Comparison of ENCODE assay signal across 9 cellular contexts in the genomic region with DNA sequence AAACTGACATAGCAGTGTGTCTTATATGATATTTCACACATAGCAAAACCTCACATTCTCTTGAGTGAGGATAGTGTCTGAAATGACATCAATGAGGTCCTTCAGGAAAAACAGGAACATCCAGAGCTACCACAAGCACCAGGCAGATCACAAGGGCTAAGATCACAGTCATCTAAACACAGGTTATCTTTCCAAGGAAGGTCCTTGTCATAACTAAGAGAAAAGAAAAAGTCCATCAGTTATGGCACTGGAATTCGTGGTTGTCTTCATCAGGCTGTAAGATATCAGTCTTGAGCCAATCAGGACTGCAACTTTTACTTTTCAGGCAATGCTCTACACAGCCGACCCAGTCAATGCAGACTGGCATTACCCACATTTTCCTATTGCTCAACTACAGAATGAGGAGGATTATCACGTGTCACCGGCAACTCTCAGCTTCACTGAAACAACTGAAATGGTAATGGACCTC. TPM values are rescaled to one million over a fixed set of nuclear protein-coding genes. Genes with fewer than 3 reads are reported as not detected.
DNase-seq lines count a peak whose midpoint lies in the region; FAIRE-seq and TF ChIP-seq lines count a peak whose summit lies in the region.
"Had no signal": no experiment of that assay in that cellular context is flagged by ENCODE, and none has a peak within 500 bp of the region (broad histone marks: within the 10 kb centered on the region; RNA-seq: fewer than 3 reads in every experiment).

No MANE protein-coding gene starts in this region.

- POLR2A ChIA-PET in BJ (lab: Charles Lee): no interaction called here

- no peaks in the 10 kb centered on the region for H3K27me3 Mint-ChIP-seq in osteocyte (ENCODE audit: unreplicated experiment)

- peaks cover 56% of the 10 kb centered on the region for H3K4me1 Mint-ChIP-seq in osteocyte (ENCODE audit: unreplicated experiment)

- no peak for TF ChIP-seq CTCF in BJ (IDR thresholded peaks at IDR 0.05; ENCODE audit: insufficient read depth, low read depth, low read length)
- no peak for TF ChIP-seq CTCF in dorsolateral prefrontal cortex (IDR thresholded peaks at IDR 0.05 in 54 of 56, conservative IDR thresholded peaks at IDR 0.05 in 2 of 56; ENCODE audit: low read depth in 1 of 56, partially characterized antibody in 56 of 56)
- TF ChIP-seq CTCF in osteocyte (IDR thresholded peaks at IDR 0.05): no peak
- no peak for TF ChIP-seq CTCF in GM20000 (IDR thresholded peaks at IDR 0.05; ENCODE audit: extremely low read depth, missing control alignments)

- intact Hi-C loops in dorsolateral prefrontal cortex (cut with DNase I): no loop called here

- no peaks in the 10 kb centered on the region for H3K9me3 Mint-ChIP-seq in osteocyte (ENCODE audit: unreplicated experiment)

- H3K27me3 ChIP-seq in BJ (ENCODE audit: control insufficient read depth, insufficient read depth, low read length) (no peaks in the 10 kb centered on the region), dorsolateral prefrontal cortex (no peaks in the 10 kb centered on the region)

- peak overlapping the region; percentile 93 for H3K27ac Mint-ChIP-seq in osteocyte (ENCODE audit: unreplicated experiment)

- FAIRE-seq in GM12892 (lab: Jason Lieb, UNC): no peak
- FAIRE-seq: GM18507 had no signal

- H3K4me3 ChIP-seq in BJ (ENCODE audit: low read depth, low read length) (peak overlapping the region; percentile 11), dorsolateral prefrontal cortex (peak overlapping the region in 44 of 59 donors; percentile 9 to 48 (median 30))

- H3K27ac ChIP-seq in dorsolateral prefrontal cortex: peak overlapping the region; percentile 7 to 95 (median 86)

- CTCF ChIA-PET in BJ (lab: Yijun Ruan, JAX): interaction anchor here (1.0 to 2.5 kb wide), 3 partner anchors 19 to 162 kb away, joined by 3 to 7 read pairs (median 3); no protein-coding TSS in a partner anchor

- TF ChIP-seq POLR2A in GM12892 (IDR thresholded peaks at IDR 0.05; ENCODE audit: low read depth, low read length): no peak

- H3K36me3 ChIP-seq in BJ (ENCODE audit: control insufficient read depth, insufficient read depth, low read length): no peaks in the 10 kb centered on the region

- DNase-seq in BJ (ENCODE audit: low read depth) (no peak), NOMO-1 treated with DMSO at 0.1 percent for 48 hours (lab: John Stamatoyannopoulos, UW; ENCODE audit: unreplicated experiment) (peak; percentile 79), dorsolateral prefrontal cortex (no peak), osteocyte (ENCODE audit: extremely low spot score, unreplicated experiment) (no peak), GM20000 (ENCODE audit: low spot score) (no peak), DMS79 (lab: John Stamatoyannopoulos, UW) (no peak), GM12892 (ENCODE audit: insufficient read length) (no peak), NCI-H1694 (lab: John Stamatoyannopoulos, UW) (no peak)

- H3K36me3 Mint-ChIP-seq in osteocyte (ENCODE audit: unreplicated experiment): peaks cover 8% of the 10 kb centered on the region

- peak overlapping the region; percentile 69 for H3K4me3 Mint-ChIP-seq in osteocyte (ENCODE audit: unreplicated experiment)

RNA-seq across cellular contexts. Expression of gene SORT1, which starts 26.4 kb away (rescaled TPM):
- polyA plus RNA-seq in BJ (2011; rRNA removed): 38.6 and 52.6 TPM in 2 replicates
- 144 and 155 TPM in 2 replicates for polyA minus RNA-seq in BJ (2011; rRNA and poly(A)+ RNA removed)
- 100 to 1,000 TPM; 214 to 579 (median 329) TPM for total RNA-seq in dorsolateral prefrontal cortex
- 71.4 and 78.5 TPM in 2 replicates for total RNA-seq in osteocyte
- 1.3 TPM for polyA plus RNA-seq in GM12892 (2012; ENCODE audit: missing spikeins)

RNA-seq across cellular contexts. Expression of gene PSMA5, which starts 54.9 kb away (rescaled TPM):
- 151 and 226 TPM in 2 replicates for polyA plus RNA-seq in BJ (2011; rRNA removed)
- polyA minus RNA-seq in BJ (2011; rRNA and poly(A)+ RNA removed): 47.0 and 57.6 TPM in 2 replicates
- total RNA-seq in dorsolateral prefrontal cortex (10 to 100 TPM; 25.5 to 74.2 (median 56.7) TPM), osteocyte (101 and 108 TPM in 2 replicates)
- 130 TPM for polyA plus RNA-seq in GM12892 (2012; ENCODE audit: missing spikeins)
